ENCODE assay signal across 8 cellular contexts in the genomic region with DNA sequence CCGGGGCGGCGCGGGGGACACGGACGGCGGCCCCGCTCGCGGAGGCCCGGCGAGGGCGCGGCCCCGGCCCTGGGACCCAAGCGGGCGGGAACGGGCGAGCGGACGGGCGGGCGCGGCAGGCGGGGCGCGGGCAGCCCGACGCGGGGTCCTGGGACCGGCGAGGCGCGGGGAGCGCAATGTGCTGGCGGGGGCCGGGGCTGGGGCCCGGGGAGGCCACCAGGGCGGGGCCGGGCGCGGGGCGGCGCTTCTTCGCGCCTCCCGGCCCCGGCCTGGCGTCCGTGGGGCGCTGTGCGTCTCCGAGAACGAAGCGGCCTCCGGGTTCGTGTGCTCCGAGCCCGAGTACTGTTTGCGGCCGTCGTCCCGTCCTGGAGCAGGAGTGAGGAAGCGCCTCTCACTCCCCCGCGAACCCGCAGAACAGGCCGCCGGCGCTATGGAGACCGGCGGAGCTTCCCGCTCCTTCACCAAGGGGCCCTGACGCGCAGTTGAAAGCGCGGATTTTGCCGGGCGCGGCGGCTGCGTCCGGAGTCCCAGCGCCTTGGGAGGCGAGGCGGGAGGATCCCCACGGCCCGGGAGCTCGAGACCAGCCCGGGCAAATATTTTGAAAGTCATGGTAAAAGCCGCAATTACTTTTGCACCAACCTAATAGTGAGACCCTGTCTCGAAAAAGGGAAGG. TPM values are rescaled to one million over a fixed set of nuclear protein-coding genes. Genes with fewer than 3 reads are reported as not detected.
DNase-seq lines count a peak whose midpoint lies in the region; ATAC-seq and TF ChIP-seq lines count a peak whose summit lies in the region.

No MANE protein-coding gene starts in this region.

- TF ChIP-seq RAD21 in SK-N-SH (IDR thresholded peaks at IDR 0.05; ENCODE audit: low read length): no peak

- no peak for TF ChIP-seq EP300 in SK-N-SH (IDR thresholded peaks at IDR 0.05; ENCODE audit: borderline replicate concordance in 1 of 2, low read depth in 1 of 2, low read length in 1 of 2)

- H3K4me2 ChIP-seq in Loucy (ENCODE audit: low read depth, low read length, poor library complexity, severe bottlenecking) (peak overlapping the region; percentile 62), SK-N-SH (peak overlapping the region; percentile 94)

- CTCF ChIA-PET in SK-N-SH (lab: Yijun Ruan, JAX): interaction anchor here (0.9 to 1.0 kb wide), 2 partner anchors 9 to 32 kb away, joined by 3 to 6 read pairs; no protein-coding TSS in a partner anchor

- no peaks in the 10 kb centered on the region for H3K36me3 ChIP-seq in Loucy (ENCODE audit: insufficient read depth, low read length)
- peaks cover 0 to 19% of the 10 kb centered on the region in 2 experiments for H3K36me3 ChIP-seq in SK-N-SH (replicated peaks in 1 of 2; ENCODE audit: control insufficient read depth in 1 of 2, insufficient read depth in 2 of 2, low read length in 1 of 2)
- H3K36me3 ChIP-seq in thoracic aorta: peaks cover 3% of the 10 kb centered on the region

- peak; percentile 52 to 89 for ATAC-seq in activated naive CD4-positive, alpha-beta T cell treated with anti-CD3 and anti-CD28 coated beads, Interleukin-2, amount 50 U/mL, for 72 hours
- ATAC-seq in thoracic aorta (ENCODE audit: insufficient number of reproducible peaks, low FRiP score, low read depth): peak; percentile 75

- peak overlapping the region; percentile 82 for H2AFZ ChIP-seq in Loucy (ENCODE audit: low read length)
- H2AFZ ChIP-seq in SK-N-SH (ENCODE audit: low read depth): peak overlapping the region; percentile 80

- 1% methylated on average over 19 of the region's 92 CpGs for WGBS in SK-N-SH (ENCODE audit: low lambda C conversion rate)

- peak overlapping the region; percentile 89 for H3K9ac ChIP-seq in Loucy (ENCODE audit: low read depth, low read length, poor library complexity, severe bottlenecking)
- H3K9ac ChIP-seq in SK-N-SH: peak overlapping the region; percentile 98

- H3K27ac Mint-ChIP-seq in activated naive CD4-positive, alpha-beta T cell treated with anti-CD3 and anti-CD28 coated beads, Interleukin-2, amount 50 U/mL, for 72 hours: peak overlapping the region; percentile 76 to 79
- H3K27ac Mint-ChIP-seq in glutamatergic neuron (ENCODE audit: unreplicated experiment) (peak overlapping the region; percentile 48), osteocyte (ENCODE audit: unreplicated experiment) (peak overlapping the region; percentile 73)

- H3K4me3 ChIP-seq in Loucy (ENCODE audit: low read length, poor library complexity, severe bottlenecking): peak overlapping the region; percentile 82
- H3K4me3 ChIP-seq in SK-N-SH (ENCODE audit: low read depth in 2 of 2, low read length in 1 of 2): peak overlapping the region; percentile 64 to 93
- H3K4me3 ChIP-seq in thoracic aorta: peak overlapping the region; percentile 90

- H4K20me1 ChIP-seq in Loucy (ENCODE audit: insufficient read depth, low read length, poor library complexity, severe bottlenecking) (peaks cover 41% of the 10 kb centered on the region), SK-N-SH (ENCODE audit: insufficient read depth) (peaks cover 42% of the 10 kb centered on the region)

- TF ChIP-seq CTCF in Loucy (conservative IDR thresholded peaks at IDR 0.05; ENCODE audit: low read length) (0 out of 2 replicates have a peak, but pooled peaks have one; percentile 22), SK-N-SH (IDR thresholded peaks at IDR 0.05) (peak; percentile 31; the same call in 1 of the 2 replicates), glutamatergic neuron (IDR thresholded peaks at IDR 0.05; ENCODE audit: partially characterized antibody, unreplicated experiment) (no peak), osteocyte (IDR thresholded peaks at IDR 0.05) (peak; percentile 46), thoracic aorta (IDR thresholded peaks at IDR 0.05) (peak; percentile 22)

- POLR2A ChIA-PET in SK-N-SH (lab: Yijun Ruan, JAX): interaction anchor here (1.0 kb wide), 1 partner anchor 67 kb away, joined by 3 read pairs; the partner anchor contains the start of gene GOLGA3

- H3K4me1 ChIP-seq in Loucy (ENCODE audit: insufficient read depth, low read length, poor library complexity, severe bottlenecking) (peaks cover 45% of the 10 kb centered on the region), SK-N-SH (ENCODE audit: control insufficient read depth in 1 of 2, insufficient read depth in 2 of 2, low read depth in 1 of 2, low read length in 1 of 2) (peaks cover 6 to 8% of the 10 kb centered on the region in 2 experiments; a peak in 2 of 4 replicates), thoracic aorta (ENCODE audit: control insufficient read depth in 1 of 2, low read depth in 2 of 2) (peaks cover 11 to 33% of the 10 kb centered on the region in 2 donors)

- H3K79me2 ChIP-seq in Loucy (ENCODE audit: insufficient read depth, low read length) (peaks cover 62% of the 10 kb centered on the region), SK-N-SH (ENCODE audit: insufficient read depth) (peaks cover 56% of the 10 kb centered on the region)

- H3K4me3 Mint-ChIP-seq in glutamatergic neuron (ENCODE audit: unreplicated experiment) (peak overlapping the region; percentile 74), osteocyte (ENCODE audit: unreplicated experiment) (peak overlapping the region; percentile 72)

- DNase-seq in GDM1 (lab: John Stamatoyannopoulos, UW): peak; percentile 90
- DNase-seq in H4 (ENCODE audit: low spot score): peak; percentile 75
- DNase-seq in SK-N-SH: peak; percentile 99
- DNase-seq in activated naive CD4-positive, alpha-beta T cell treated with anti-CD3 and anti-CD28 coated beads, Interleukin-2, amount 50 U/mL, for 72 hours (ENCODE audit: low spot score in 2 of 2): peak; percentile 77 to 85
- peak; percentile 87 for DNase-seq in glutamatergic neuron
- peak; percentile 94 for DNase-seq in osteocyte (ENCODE audit: extremely low spot score, unreplicated experiment)
- DNase-seq in thoracic aorta (ENCODE audit: low spot score): no peak

- no peaks in the 10 kb centered on the region for H3K9me3 ChIP-seq in Loucy (ENCODE audit: insufficient read depth, low read depth, low read length)
- H3K9me3 ChIP-seq in SK-N-SH: no peaks in the 10 kb centered on the region
- H3K9me3 ChIP-seq in thoracic aorta: no peaks in the 10 kb centered on the region

- peaks cover 5 to 22% of the 10 kb centered on the region in 2 donors for H3K36me3 Mint-ChIP-seq in activated naive CD4-positive, alpha-beta T cell treated with anti-CD3 and anti-CD28 coated beads, Interleukin-2, amount 50 U/mL, for 72 hours
- H3K36me3 Mint-ChIP-seq in glutamatergic neuron (ENCODE audit: unreplicated experiment) (no peaks in the 10 kb centered on the region), osteocyte (ENCODE audit: unreplicated experiment) (no peaks in the 10 kb centered on the region)

- peaks cover 10% of the 10 kb centered on the region for H3K4me1 Mint-ChIP-seq in glutamatergic neuron (ENCODE audit: low read depth, unreplicated experiment)
- H3K4me1 Mint-ChIP-seq in osteocyte (ENCODE audit: unreplicated experiment): peaks cover 24% of the 10 kb centered on the region

- H3K9me3 Mint-ChIP-seq in activated naive CD4-positive, alpha-beta T cell treated with anti-CD3 and anti-CD28 coated beads, Interleukin-2, amount 50 U/mL, for 72 hours: no peaks in the 10 kb centered on the region
- H3K9me3 Mint-ChIP-seq in glutamatergic neuron (ENCODE audit: unreplicated experiment) (peaks cover 10% of the 10 kb centered on the region), osteocyte (ENCODE audit: unreplicated experiment) (no peaks in the 10 kb centered on the region)

- H3K27ac ChIP-seq in SK-N-SH (ENCODE audit: low read depth in 2 of 2, low read length in 1 of 2) (peak overlapping the region; percentile 89 to 96), thoracic aorta (peak overlapping the region; percentile 94)

- H3K9me2 ChIP-seq in Loucy (replicated peaks; ENCODE audit: low read depth, low read length) (no peaks in the 10 kb centered on the region), SK-N-SH (no peaks in the 10 kb centered on the region)

- H3K27me3 ChIP-seq in Loucy (ENCODE audit: insufficient read depth, low read length, poor library complexity, severe bottlenecking) (no peaks in the 10 kb centered on the region), SK-N-SH (ENCODE audit: insufficient read depth) (no peaks in the 10 kb centered on the region), thoracic aorta (replicated peaks; ENCODE audit: insufficient read depth) (no peaks in the 10 kb centered on the region)

- H3F3A ChIP-seq in Loucy (ENCODE audit: low read depth) (peaks cover 8% of the 10 kb centered on the region; the same call in 1 of the 2 replicates), SK-N-SH (replicated peaks; ENCODE audit: insufficient read depth) (peaks cover 33% of the 10 kb centered on the region)

- H3K27me3 Mint-ChIP-seq in glutamatergic neuron (ENCODE audit: unreplicated experiment): peaks cover 5% of the 10 kb centered on the region
- H3K27me3 Mint-ChIP-seq in osteocyte (ENCODE audit: unreplicated experiment): no peaks in the 10 kb centered on the region

TF ChIP-seq in SK-N-SH, 30 proteins besides CTCF, POLR2A, EP300 and RAD21 (continues in another document):
- peak; percentile 66; the same call in 1 of the 2 replicates for TF ChIP-seq SIN3A (IDR thresholded peaks at IDR 0.05; ENCODE audit: borderline replicate concordance, low read depth, low read length)
- peak; percentile 85 for TF ChIP-seq POLR2AphosphoS5 (IDR thresholded peaks at IDR 0.05; ENCODE audit: low read depth, low read length)
- no peak for TF ChIP-seq MAX (IDR thresholded peaks at IDR 0.05; ENCODE audit: low read depth)
- 0 out of 2 replicates have a peak, but pooled peaks have one; percentile 14 for TF ChIP-seq MXI1 (IDR thresholded peaks at IDR 0.05; ENCODE audit: low read depth, low read length)

RNA-seq across cellular contexts. Expression of gene ANKLE2, which starts 0.4 kb away (rescaled TPM):
- total RNA-seq in H4 (2014; rRNA removed; shearing (Covaris generic)): 21.9 and 26.8 TPM in 2 replicates
- 55.1 and 85.2 TPM in 2 replicates for polyA plus RNA-seq in SK-N-SH (2012; rRNA removed)
- 22.7 and 26.0 TPM in 2 replicates for polyA plus RNA-seq in SK-N-SH (2012; cell fraction: cytosol; rRNA removed)
- 301 and 345 TPM in 2 replicates for polyA plus RNA-seq in SK-N-SH (2012; cell fraction: nucleus; rRNA removed)
- 100 to 1,000 TPM in 1 of 2 donors, 10 to 100 TPM in 1; 82.9 to 129 TPM for total RNA-seq in activated naive CD4-positive, alpha-beta T cell treated with anti-CD3 and anti-CD28 coated beads, Interleukin-2, amount 50 U/mL, for 72 hours
- total RNA-seq in glutamatergic neuron (ENCODE audit: unreplicated experiment) (105 TPM), osteocyte (69.5 and 70.0 TPM in 2 replicates), thoracic aorta (100 to 1,000 TPM in 1 of 2 donors, 10 to 100 TPM in 1; 78.0 to 104 TPM)

RNA-seq across cellular contexts. Expression of gene PGAM5, which starts 51.4 kb away (rescaled TPM):
- 24.0 and 27.9 TPM in 2 replicates for total RNA-seq in H4 (2014; rRNA removed; shearing (Covaris generic))
- 19.9 and 22.5 TPM in 2 replicates for polyA plus RNA-seq in SK-N-SH (2012; rRNA removed)
- polyA plus RNA-seq in SK-N-SH (2012; cell fraction: cytosol; rRNA removed): 11.6 and 15.3 TPM in 2 replicates
- polyA plus RNA-seq in SK-N-SH (2012; cell fraction: nucleus; rRNA removed): 14.8 and 16.5 TPM in 2 replicates
- 10 to 100 TPM; 60.0 to 65.9 TPM for total RNA-seq in activated naive CD4-positive, alpha-beta T cell treated with anti-CD3 and anti-CD28 coated beads, Interleukin-2, amount 50 U/mL, for 72 hours
- total RNA-seq in glutamatergic neuron (ENCODE audit: unreplicated experiment) (29.1 TPM), osteocyte (23.6 and 24.5 TPM in 2 replicates), thoracic aorta (10 to 100 TPM; 21.5 to 24.2 TPM)
